1 cellular context compared by ENCODE assay signal in the genomic region with DNA sequence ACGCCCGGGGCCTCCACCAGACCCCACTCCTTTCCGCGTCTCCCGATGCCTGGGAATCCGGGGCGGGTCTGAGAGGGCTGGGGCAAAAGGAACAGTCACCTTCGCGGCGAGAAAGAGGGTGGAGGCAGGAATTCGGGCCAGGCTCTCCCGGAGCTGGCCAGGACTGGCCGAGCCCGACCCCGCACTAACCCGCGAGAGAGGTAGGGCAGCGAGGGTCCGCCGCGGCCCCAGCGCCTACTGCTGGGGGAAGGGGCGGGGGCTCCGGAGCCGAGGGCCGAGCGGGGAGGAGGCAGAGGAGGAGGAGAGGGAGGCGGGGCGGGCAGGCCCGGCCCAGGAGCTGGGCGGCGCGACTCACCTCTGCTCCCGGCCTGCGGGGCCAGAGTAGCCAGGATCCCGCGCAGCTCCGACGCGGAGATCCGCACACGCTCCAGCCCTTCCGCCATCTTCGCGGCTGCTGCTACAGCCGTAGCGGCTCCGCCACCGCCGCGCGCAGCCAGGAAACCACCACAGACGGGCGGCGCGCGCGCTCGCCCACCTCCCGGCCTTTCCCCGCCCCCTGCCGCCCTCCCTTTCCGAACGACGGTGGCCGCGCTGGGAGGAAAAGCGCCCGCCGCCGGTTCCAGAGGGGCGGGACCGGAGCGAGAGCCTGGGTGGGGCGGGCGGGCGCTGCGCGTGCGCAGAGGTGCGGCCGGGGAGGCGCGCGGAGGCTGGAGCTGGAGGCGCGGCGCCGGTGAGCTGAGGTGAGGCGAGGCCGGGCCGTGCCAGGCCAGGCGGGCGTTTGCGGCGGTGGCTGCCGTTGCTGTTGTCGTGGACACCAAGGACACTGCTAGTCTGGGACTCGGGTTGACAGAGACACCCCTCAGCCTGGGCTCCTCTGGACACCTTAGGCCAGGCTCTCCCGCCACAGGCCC.
TF ChIP-seq lines count a peak whose summit lies in the region.

A gene (minus strand): TSS at position 508 of the 911 bp plus-strand sequence. CDS start 65 bp downstream, at position 443.
A gene with protein sequence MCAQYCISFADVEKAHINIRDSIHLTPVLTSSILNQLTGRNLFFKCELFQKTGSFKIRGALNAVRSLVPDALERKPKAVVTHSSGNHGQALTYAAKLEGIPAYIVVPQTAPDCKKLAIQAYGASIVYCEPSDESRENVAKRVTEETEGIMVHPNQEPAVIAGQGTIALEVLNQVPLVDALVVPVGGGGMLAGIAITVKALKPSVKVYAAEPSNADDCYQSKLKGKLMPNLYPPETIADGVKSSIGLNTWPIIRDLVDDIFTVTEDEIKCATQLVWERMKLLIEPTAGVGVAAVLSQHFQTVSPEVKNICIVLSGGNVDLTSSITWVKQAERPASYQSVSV (plus strand): TSS at position 673 of the 911 bp plus-strand sequence. CDS start 11,611 bp downstream, outside the sequence.

TF ChIP-seq in HepG2, 621 proteins besides CTCF, POLR2A, EP300 and RAD21 (continued from another document and continues in another):
- TF ChIP-seq, protein P1, sequence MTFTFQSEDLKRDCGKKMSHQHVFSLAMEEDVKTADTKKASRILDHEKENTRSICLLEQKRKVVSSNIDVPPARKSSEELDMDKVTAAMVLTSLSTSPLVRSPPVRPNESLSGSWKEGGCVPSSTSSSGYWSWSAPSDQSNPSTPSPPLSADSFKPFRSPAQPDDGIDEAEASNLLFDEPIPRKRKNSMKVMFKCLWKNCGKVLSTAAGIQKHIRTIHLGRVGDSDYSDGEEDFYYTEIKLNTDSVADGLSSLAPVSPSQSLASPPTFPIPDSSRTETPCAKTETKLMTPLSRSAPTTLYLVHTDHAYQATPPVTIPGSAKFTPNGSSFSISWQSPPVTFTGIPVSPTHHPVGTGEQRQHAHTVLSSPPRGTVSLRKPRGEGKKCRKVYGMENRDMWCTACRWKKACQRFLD (CRISPR knock-in tag; IDR thresholded peaks at IDR 0.05; ENCODE audit: borderline replicate concordance) = no peak
- TF ChIP-seq PTBP1 (IDR thresholded peaks at IDR 0.05; ENCODE audit: low read depth, low read length, poor library complexity, severe bottlenecking) (peak; percentile 66), SMARCC2 (IDR thresholded peaks at IDR 0.05) (no peak), CENPT (CRISPR knock-in tag; IDR thresholded peaks at IDR 0.05; ENCODE audit: low read depth) (peak; percentile 67; the same call in 1 of the 2 replicates), KLF11 (CRISPR knock-in tag; IDR thresholded peaks at IDR 0.05) (no peak), TOPORS (CRISPR knock-in tag; IDR thresholded peaks at IDR 0.05) (peak; percentile 24; the same call in 1 of the 2 replicates), ZMAT3 (CRISPR knock-in tag; conservative IDR thresholded peaks at IDR 0.05) (peak; percentile 45; the same call in 1 of the 2 replicates), TBX3 (IDR thresholded peaks at IDR 0.05; ENCODE audit: borderline replicate concordance) (no peak), ZNF775 (CRISPR knock-in tag; IDR thresholded peaks at IDR 0.05; ENCODE audit: borderline replicate concordance) (no peak), IRF2 (CRISPR knock-in tag; IDR thresholded peaks at IDR 0.05) (peak; percentile 12; the same call in 1 of the 2 replicates), HNRNPUL1 (IDR thresholded peaks at IDR 0.05; ENCODE audit: low read depth, low read length) (no peak), GATAD2A (CRISPR knock-in tag; IDR thresholded peaks at IDR 0.05) (no peak; the same call in 1 of the 2 replicates), ZNF205 (CRISPR knock-in tag; IDR thresholded peaks at IDR 0.05) (peak; percentile 7; the same call in 1 of the 2 replicates), KLF12 (CRISPR knock-in tag; IDR thresholded peaks at IDR 0.05; ENCODE audit: borderline replicate concordance) (peak; percentile 90; the same call in 1 of the 2 replicates), ZNF367 (CRISPR knock-in tag; IDR thresholded peaks at IDR 0.05; ENCODE audit: borderline replicate concordance) (no peak; the same call in 1 of the 2 replicates), LCORL (IDR thresholded peaks at IDR 0.05) (no peak), LCORL (CRISPR knock-in tag; IDR thresholded peaks at IDR 0.05) (peak; percentile 32; the same call in 1 of the 2 replicates), SRY (CRISPR knock-in tag; IDR thresholded peaks at IDR 0.05) (peak; percentile 71; the same call in 1 of the 2 replicates), NR2F6 (IDR thresholded peaks at IDR 0.05) (no peak), NR2F6 (CRISPR knock-in tag; IDR thresholded peaks at IDR 0.05) (no peak), SRSF1 (optimal IDR thresholded peaks at IDR 0.05; ENCODE audit: low read depth, low read length) (no peak), GABPA (IDR thresholded peaks at IDR 0.05; ENCODE audit: low read depth, low read length) (no peak), GABPA (CRISPR knock-in tag; IDR thresholded peaks at IDR 0.05; ENCODE audit: low read depth) (no peak), TAF15 (IDR thresholded peaks at IDR 0.05; ENCODE audit: low read depth, low read length, poor library complexity, severe bottlenecking) (no peak), ZNF75D (CRISPR knock-in tag; IDR thresholded peaks at IDR 0.05; ENCODE audit: borderline replicate concordance) (no peak), CHD2 (IDR thresholded peaks at IDR 0.05; ENCODE audit: low read depth, low read length) (peak; percentile 77), ZSCAN30 (CRISPR knock-in tag; IDR thresholded peaks at IDR 0.05) (0 out of 2 replicates have a peak, but pooled peaks have one; percentile 54), ZBTB38 (CRISPR knock-in tag; IDR thresholded peaks at IDR 0.05) (peak; percentile 63; the same call in 1 of the 2 replicates), KAT2B (IDR thresholded peaks at IDR 0.05; ENCODE audit: borderline replicate concordance, low read depth, low read length) (no peak), REL (CRISPR knock-in tag; conservative IDR thresholded peaks at IDR 0.05) (no peak), SOX5 (CRISPR knock-in tag; IDR thresholded peaks at IDR 0.05; ENCODE audit: borderline replicate concordance) (no peak; the same call in 1 of the 2 replicates)
- TF ChIP-seq, protein P2, sequence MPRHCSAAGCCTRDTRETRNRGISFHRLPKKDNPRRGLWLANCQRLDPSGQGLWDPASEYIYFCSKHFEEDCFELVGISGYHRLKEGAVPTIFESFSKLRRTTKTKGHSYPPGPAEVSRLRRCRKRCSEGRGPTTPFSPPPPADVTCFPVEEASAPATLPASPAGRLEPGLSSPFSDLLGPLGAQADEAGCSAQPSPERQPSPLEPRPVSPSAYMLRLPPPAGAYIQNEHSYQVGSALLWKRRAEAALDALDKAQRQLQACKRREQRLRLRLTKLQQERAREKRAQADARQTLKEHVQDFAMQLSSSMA (CRISPR knock-in tag; IDR thresholded peaks at IDR 0.05) = no peak
- TF ChIP-seq, protein P3, sequence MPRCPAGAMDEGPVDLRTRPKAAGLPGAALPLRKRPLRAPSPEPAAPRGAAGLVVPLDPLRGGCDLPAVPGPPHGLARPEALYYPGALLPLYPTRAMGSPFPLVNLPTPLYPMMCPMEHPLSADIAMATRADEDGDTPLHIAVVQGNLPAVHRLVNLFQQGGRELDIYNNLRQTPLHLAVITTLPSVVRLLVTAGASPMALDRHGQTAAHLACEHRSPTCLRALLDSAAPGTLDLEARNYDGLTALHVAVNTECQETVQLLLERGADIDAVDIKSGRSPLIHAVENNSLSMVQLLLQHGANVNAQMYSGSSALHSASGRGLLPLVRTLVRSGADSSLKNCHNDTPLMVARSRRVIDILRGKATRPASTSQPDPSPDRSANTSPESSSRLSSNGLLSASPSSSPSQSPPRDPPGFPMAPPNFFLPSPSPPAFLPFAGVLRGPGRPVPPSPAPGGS (CRISPR knock-in tag; IDR thresholded peaks at IDR 0.05) = no peak; the same call in 1 of the 2 replicates
- TF ChIP-seq, protein P4, sequence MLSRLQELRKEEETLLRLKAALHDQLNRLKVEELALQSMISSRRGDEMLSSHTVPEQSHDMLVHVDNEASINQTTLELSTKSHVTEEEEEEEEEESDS (CRISPR knock-in tag; IDR thresholded peaks at IDR 0.05; ENCODE audit: borderline replicate concordance) = no peak
- TF ChIP-seq, protein P5, sequence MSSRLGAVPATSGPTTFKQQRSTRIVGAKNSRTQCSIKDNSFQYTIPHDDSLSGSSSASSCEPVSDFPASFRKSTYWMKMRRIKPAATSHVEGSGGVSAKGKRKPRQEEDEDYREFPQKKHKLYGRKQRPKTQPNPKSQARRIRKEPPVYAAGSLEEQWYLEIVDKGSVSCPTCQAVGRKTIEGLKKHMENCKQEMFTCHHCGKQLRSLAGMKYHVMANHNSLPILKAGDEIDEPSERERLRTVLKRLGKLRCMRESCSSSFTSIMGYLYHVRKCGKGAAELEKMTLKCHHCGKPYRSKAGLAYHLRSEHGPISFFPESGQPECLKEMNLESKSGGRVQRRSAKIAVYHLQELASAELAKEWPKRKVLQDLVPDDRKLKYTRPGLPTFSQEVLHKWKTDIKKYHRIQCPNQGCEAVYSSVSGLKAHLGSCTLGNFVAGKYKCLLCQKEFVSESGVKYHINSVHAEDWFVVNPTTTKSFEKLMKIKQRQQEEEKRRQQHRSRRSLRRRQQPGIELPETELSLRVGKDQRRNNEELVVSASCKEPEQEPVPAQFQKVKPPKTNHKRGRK (CRISPR knock-in tag; IDR thresholded peaks at IDR 0.05) = no peak
- TF ChIP-seq, protein P6, sequence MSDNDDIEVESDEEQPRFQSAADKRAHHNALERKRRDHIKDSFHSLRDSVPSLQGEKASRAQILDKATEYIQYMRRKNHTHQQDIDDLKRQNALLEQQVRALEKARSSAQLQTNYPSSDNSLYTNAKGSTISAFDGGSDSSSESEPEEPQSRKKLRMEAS (IDR thresholded peaks at IDR 0.05) = peak; percentile 64
- TF ChIP-seq, protein P7, sequence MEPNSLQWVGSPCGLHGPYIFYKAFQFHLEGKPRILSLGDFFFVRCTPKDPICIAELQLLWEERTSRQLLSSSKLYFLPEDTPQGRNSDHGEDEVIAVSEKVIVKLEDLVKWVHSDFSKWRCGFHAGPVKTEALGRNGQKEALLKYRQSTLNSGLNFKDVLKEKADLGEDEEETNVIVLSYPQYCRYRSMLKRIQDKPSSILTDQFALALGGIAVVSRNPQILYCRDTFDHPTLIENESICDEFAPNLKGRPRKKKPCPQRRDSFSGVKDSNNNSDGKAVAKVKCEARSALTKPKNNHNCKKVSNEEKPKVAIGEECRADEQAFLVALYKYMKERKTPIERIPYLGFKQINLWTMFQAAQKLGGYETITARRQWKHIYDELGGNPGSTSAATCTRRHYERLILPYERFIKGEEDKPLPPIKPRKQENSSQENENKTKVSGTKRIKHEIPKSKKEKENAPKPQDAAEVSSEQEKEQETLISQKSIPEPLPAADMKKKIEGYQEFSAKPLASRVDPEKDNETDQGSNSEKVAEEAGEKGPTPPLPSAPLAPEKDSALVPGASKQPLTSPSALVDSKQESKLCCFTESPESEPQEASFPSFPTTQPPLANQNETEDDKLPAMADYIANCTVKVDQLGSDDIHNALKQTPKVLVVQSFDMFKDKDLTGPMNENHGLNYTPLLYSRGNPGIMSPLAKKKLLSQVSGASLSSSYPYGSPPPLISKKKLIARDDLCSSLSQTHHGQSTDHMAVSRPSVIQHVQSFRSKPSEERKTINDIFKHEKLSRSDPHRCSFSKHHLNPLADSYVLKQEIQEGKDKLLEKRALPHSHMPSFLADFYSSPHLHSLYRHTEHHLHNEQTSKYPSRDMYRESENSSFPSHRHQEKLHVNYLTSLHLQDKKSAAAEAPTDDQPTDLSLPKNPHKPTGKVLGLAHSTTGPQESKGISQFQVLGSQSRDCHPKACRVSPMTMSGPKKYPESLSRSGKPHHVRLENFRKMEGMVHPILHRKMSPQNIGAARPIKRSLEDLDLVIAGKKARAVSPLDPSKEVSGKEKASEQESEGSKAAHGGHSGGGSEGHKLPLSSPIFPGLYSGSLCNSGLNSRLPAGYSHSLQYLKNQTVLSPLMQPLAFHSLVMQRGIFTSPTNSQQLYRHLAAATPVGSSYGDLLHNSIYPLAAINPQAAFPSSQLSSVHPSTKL (CRISPR knock-in tag; IDR thresholded peaks at IDR 0.05) = no peak; the same call in 1 of the 2 replicates
- TF ChIP-seq, protein P8, sequence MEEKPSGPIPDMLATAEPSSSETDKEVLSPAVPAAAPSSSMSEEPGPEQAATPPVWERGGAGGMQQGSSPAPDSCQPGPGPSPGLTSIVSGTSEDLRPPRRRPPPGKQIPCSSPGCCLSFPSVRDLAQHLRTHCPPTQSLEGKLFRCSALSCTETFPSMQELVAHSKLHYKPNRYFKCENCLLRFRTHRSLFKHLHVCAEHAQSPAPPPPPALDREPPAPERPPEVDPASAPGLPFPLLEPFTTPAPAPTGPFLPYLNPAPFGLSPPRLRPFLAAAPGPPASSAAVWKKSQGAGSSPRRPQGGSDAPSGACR (CRISPR knock-in tag; IDR thresholded peaks at IDR 0.05) = no peak
- TF ChIP-seq, protein P9, sequence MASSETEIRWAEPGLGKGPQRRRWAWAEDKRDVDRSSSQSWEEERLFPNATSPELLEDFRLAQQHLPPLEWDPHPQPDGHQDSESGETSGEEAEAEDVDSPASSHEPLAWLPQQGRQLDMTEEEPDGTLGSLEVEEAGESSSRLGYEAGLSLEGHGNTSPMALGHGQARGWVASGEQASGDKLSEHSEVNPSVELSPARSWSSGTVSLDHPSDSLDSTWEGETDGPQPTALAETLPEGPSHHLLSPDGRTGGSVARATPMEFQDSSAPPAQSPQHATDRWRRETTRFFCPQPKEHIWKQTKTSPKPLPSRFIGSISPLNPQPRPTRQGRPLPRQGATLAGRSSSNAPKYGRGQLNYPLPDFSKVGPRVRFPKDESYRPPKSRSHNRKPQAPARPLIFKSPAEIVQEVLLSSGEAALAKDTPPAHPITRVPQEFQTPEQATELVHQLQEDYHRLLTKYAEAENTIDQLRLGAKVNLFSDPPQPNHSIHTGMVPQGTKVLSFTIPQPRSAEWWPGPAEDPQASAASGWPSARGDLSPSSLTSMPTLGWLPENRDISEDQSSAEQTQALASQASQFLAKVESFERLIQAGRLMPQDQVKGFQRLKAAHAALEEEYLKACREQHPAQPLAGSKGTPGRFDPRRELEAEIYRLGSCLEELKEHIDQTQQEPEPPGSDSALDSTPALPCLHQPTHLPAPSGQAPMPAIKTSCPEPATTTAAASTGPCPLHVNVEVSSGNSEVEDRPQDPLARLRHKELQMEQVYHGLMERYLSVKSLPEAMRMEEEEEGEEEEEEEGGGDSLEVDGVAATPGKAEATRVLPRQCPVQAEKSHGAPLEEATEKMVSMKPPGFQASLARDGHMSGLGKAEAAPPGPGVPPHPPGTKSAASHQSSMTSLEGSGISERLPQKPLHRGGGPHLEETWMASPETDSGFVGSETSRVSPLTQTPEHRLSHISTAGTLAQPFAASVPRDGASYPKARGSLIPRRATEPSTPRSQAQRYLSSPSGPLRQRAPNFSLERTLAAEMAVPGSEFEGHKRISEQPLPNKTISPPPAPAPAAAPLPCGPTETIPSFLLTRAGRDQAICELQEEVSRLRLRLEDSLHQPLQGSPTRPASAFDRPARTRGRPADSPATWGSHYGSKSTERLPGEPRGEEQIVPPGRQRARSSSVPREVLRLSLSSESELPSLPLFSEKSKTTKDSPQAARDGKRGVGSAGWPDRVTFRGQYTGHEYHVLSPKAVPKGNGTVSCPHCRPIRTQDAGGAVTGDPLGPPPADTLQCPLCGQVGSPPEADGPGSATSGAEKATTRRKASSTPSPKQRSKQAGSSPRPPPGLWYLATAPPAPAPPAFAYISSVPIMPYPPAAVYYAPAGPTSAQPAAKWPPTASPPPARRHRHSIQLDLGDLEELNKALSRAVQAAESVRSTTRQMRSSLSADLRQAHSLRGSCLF (CRISPR knock-in tag; IDR thresholded peaks at IDR 0.05; ENCODE audit: borderline replicate concordance) = no peak
